Comparison of ENCODE assay signal across 23 cellular contexts in the genomic region with DNA sequence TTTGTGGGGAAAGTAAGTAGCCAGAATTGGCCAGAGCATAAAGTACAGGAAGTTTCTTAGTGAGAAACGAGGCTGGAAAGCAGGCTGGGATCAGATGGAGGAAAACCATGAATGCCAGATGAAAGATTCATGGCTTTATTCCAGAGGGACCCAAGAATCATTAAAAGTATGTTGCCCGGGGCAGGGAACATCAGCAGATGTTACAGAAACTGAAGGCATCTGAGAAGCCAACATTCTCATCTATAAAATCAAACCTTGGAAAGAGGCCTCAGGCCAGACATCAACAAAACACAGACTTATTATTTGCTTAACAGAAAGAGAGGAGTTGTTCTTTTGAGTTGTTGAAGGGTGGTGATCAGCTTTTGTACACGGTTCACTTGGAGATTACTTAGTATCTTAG.
A peak's percentile ranks its signal among the peaks of the same experiment; 100 is the strongest.
DNase-seq lines count a peak whose midpoint lies in the region; ATAC-seq, FAIRE-seq and TF ChIP-seq lines count a peak whose summit lies in the region.
"Had no signal": no experiment of that assay in that cellular context is flagged by ENCODE, and none has a peak within 500 bp of the region (broad histone marks: within the 10 kb centered on the region; RNA-seq: fewer than 3 reads in every experiment).

No MANE protein-coding gene starts in this region.

- H3K36me3 ChIP-seq in osteoblast (ENCODE audit: insufficient read depth, low read length) (no peaks in the 10 kb centered on the region), heart left ventricle (no peaks in the 10 kb centered on the region)
- H3K36me3 ChIP-seq: left lung, SJSA1, suprapubic skin had no signal

- no peak for ATAC-seq in heart left ventricle
- ATAC-seq: left lung had no signal

- DNase-seq in AG10803 (ENCODE audit: low read depth) (peak; percentile 91), HFFc6 (peak; percentile 47), osteoblast (ENCODE audit: insufficient read length, low spot score, missing footprints) (no peak), NCI-H82 (lab: John Stamatoyannopoulos, UW) (no peak), heart left ventricle (no peak), iPS-NIHi11 (ENCODE audit: low spot score) (no peak), NOMO-1 (lab: John Stamatoyannopoulos, UW; ENCODE audit: unreplicated experiment in 2 of 2) (no peak)
- DNase-seq: activated B cell treated with CpG ODN at 0.5 μM for 24 hours; activated CD4-positive, alpha-beta memory T cell treated with anti-CD3 and anti-CD28 coated beads, Interleukin-2, amount 10 ng/mL, durations not matched to agents 7 days and 5 days; activated T-cell treated with anti-CD3 and anti-CD28 coated beads, Interleukin-2, amount 50 U/mL, for 24 hours; GF-D8; H9; left lung; NCI-H1417 treated with DMSO at 0.1 percent for 48 hours; NCI-H2171 treated with DMSO at 0.1 percent for 48 hours; NCI-H748 treated with DMSO at 0.1 percent for 48 hours; PC-9 had no signal

- H3K9me3 ChIP-seq in osteoblast (ENCODE audit: low read depth, low read length) (no peaks in the 10 kb centered on the region), heart left ventricle (peaks cover 0 to 7% (median 0%) of the 10 kb centered on the region in 12 donors)
- H3K9me3 ChIP-seq: SJSA1, suprapubic skin had no signal

- H3K27ac Mint-ChIP-seq in HFFc6 = peak overlapping the region; percentile 66
- H3K27ac Mint-ChIP-seq: activated B cell treated with CpG ODN at 0.5 μM for 24 hours; activated CD4-positive, alpha-beta memory T cell treated with anti-CD3 and anti-CD28 coated beads, Interleukin-2, amount 10 ng/mL, durations not matched to agents 7 days and 5 days; activated naive CD4-positive, alpha-beta T cell treated with anti-CD3 and anti-CD28 coated beads, Interleukin-2, amount 50 U/mL, for 24 hours; activated T-cell treated with anti-CD3 and anti-CD28 coated beads, Interleukin-2, amount 50 U/mL, for 24 hours; H9 had no signal

- H3K4me2 ChIP-seq in osteoblast (ENCODE audit: insufficient read depth, low read length) = no peak overlapping the region
- H3K4me2 ChIP-seq: PC-9 had no signal

- H3K27ac ChIP-seq in osteoblast (ENCODE audit: low read depth, low read length) = no peak overlapping the region
- peak overlapping the region in 1 of 12 donors; percentile 3 for H3K27ac ChIP-seq in heart left ventricle
- H3K27ac ChIP-seq: left lung, SJSA1, suprapubic skin had no signal

- H3K4me3 Mint-ChIP-seq in HFFc6 = no peak overlapping the region
- H3K4me3 Mint-ChIP-seq: activated B cell treated with CpG ODN at 0.5 μM for 24 hours; activated CD4-positive, alpha-beta memory T cell treated with anti-CD3 and anti-CD28 coated beads, Interleukin-2, amount 10 ng/mL, durations not matched to agents 7 days and 5 days; activated naive CD4-positive, alpha-beta T cell treated with anti-CD3 and anti-CD28 coated beads, Interleukin-2, amount 50 U/mL, for 24 hours; activated T-cell treated with anti-CD3 and anti-CD28 coated beads, Interleukin-2, amount 50 U/mL, for 24 hours; H9; neural crest cell had no signal

- peak; percentile 43 for FAIRE-seq in endometrium (lab: Jason Lieb, UNC)
- FAIRE-seq: colon had no signal

- H3K79me2 ChIP-seq in osteoblast (ENCODE audit: insufficient read depth, low read length) = no peaks in the 10 kb centered on the region

- TF ChIP-seq POLR2A in heart left ventricle (IDR thresholded peaks at IDR 0.05) = no peak

- peak overlapping the region; percentile 46 for H2AFZ ChIP-seq in osteoblast (ENCODE audit: low read length)
- H2AFZ ChIP-seq: PC-9 had no signal

- intact Hi-C loops in heart left ventricle (cut with DNase I) = no loop called here

- no peak for TF ChIP-seq CTCF in AG10803 (conservative IDR thresholded peaks at IDR 0.05; ENCODE audit: low read length)
- TF ChIP-seq CTCF in HFFc6 (IDR thresholded peaks at IDR 0.05) = no peak
- no peak for TF ChIP-seq CTCF in osteoblast (IDR thresholded peaks at IDR 0.05; ENCODE audit: extremely low read depth, low read depth, low read length)
- no peak for TF ChIP-seq CTCF in heart left ventricle (IDR thresholded peaks at IDR 0.05)

- no peaks in the 10 kb centered on the region for H3K27me3 ChIP-seq in osteoblast (ENCODE audit: insufficient read depth, low read length)
- no peaks in the 10 kb centered on the region for H3K27me3 ChIP-seq in heart left ventricle
- H3K27me3 ChIP-seq: left lung, SJSA1, suprapubic skin had no signal

- H3K4me1 Mint-ChIP-seq in HFFc6 (ENCODE audit: low read depth) = peaks cover 52% of the 10 kb centered on the region
- H3K4me1 Mint-ChIP-seq: activated B cell treated with CpG ODN at 0.5 μM for 24 hours; activated CD4-positive, alpha-beta memory T cell treated with anti-CD3 and anti-CD28 coated beads, Interleukin-2, amount 10 ng/mL, durations not matched to agents 7 days and 5 days; activated naive CD4-positive, alpha-beta T cell treated with anti-CD3 and anti-CD28 coated beads, Interleukin-2, amount 50 U/mL, for 24 hours; neural crest cell had no signal

- H3K36me3 Mint-ChIP-seq in HFFc6 (ENCODE audit: low read depth) = peaks cover 1% of the 10 kb centered on the region; the same call in 1 of the 2 replicates
- H3K36me3 Mint-ChIP-seq: activated naive CD4-positive, alpha-beta T cell treated with anti-CD3 and anti-CD28 coated beads, Interleukin-2, amount 50 U/mL, for 24 hours had no signal

- H3K4me1 ChIP-seq in osteoblast (ENCODE audit: insufficient read depth, low read length) (peaks cover 31% of the 10 kb centered on the region), heart left ventricle (peaks cover 0 to 16% (median 0%) of the 10 kb centered on the region in 12 donors)
- H3K4me1 ChIP-seq: left lung, suprapubic skin had no signal

- H4K20me1 ChIP-seq in osteoblast (ENCODE audit: insufficient read depth, low read length) = no peaks in the 10 kb centered on the region

- peaks cover 2% of the 10 kb centered on the region for H3K27me3 Mint-ChIP-seq in HFFc6 (ENCODE audit: insufficient read depth)
- H3K27me3 Mint-ChIP-seq: activated B cell treated with CpG ODN at 0.5 μM for 24 hours; activated CD4-positive, alpha-beta memory T cell treated with anti-CD3 and anti-CD28 coated beads, Interleukin-2, amount 10 ng/mL, durations not matched to agents 7 days and 5 days; activated naive CD4-positive, alpha-beta T cell treated with anti-CD3 and anti-CD28 coated beads, Interleukin-2, amount 50 U/mL, for 24 hours; activated T-cell treated with anti-CD3 and anti-CD28 coated beads, Interleukin-2, amount 50 U/mL, for 24 hours had no signal

- 47 to 60% (median 57%) methylated on average over 3 of the region's 3 CpGs for WGBS in heart left ventricle, 4 donors

- H3K9me3 Mint-ChIP-seq in HFFc6 = peaks cover 4% of the 10 kb centered on the region; the same call in 1 of the 2 replicates
- H3K9me3 Mint-ChIP-seq: activated B cell treated with CpG ODN at 0.5 μM for 24 hours; activated naive CD4-positive, alpha-beta T cell treated with anti-CD3 and anti-CD28 coated beads, Interleukin-2, amount 50 U/mL, for 24 hours had no signal

- H3K4me3 ChIP-seq in AG10803 (ENCODE audit: low read length) = no peak overlapping the region
- no peak overlapping the region for H3K4me3 ChIP-seq in osteoblast (ENCODE audit: insufficient read depth, low read length)
- no peak overlapping the region for H3K4me3 ChIP-seq in heart left ventricle
- H3K4me3 ChIP-seq: left lung, PC-9, SJSA1, suprapubic skin had no signal

Comparison
In these comparisons a context has a peak if more than half of its experiments do, and no peak if none do; other contexts are left out.
1. DNase-seq: peak in AG10803 (single experiment) and HFFc6 (single experiment); none in osteoblast (single experiment), NCI-H82 (single experiment), heart left ventricle (0 of 5), iPS-NIHi11 (single experiment) and NOMO-1 (0 of 2).